ENCODE assay signal across 17 cellular contexts in the genomic region with DNA sequence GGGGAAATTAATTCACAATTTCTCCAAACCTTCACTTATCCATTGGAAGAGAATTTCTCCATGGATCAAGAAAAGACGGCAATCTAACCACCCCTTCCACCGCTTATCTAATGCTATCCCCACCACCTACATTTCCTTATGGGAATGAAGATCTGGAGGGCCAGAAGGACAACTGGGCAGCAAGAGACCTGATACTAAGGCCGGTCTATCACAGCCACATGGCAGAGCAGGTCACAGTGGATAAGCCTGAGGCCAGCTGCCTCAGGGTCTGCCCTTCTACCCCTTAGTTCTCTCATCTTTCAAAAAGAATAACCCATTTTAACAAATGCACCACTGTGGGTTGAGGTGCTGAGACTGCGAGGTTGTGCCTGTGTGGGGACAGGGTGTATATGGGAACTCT. TPM values are rescaled to one million over a fixed set of nuclear protein-coding genes. Genes with fewer than 3 reads are reported as not detected.
A peak's percentile ranks its signal among the peaks of the same experiment; 100 is the strongest.
DNase-seq lines count a peak whose midpoint lies in the region; ATAC-seq and TF ChIP-seq lines count a peak whose summit lies in the region.
"Had no signal": no experiment of that assay in that cellular context is flagged by ENCODE, and none has a peak within 500 bp of the region (broad histone marks: within the 10 kb centered on the region; RNA-seq: fewer than 3 reads in every experiment).

No MANE protein-coding gene starts in this region.

- WGBS in heart left ventricle, 4 donors: 92 to 95% (median 93%) methylated on average over 4 of the region's 4 CpGs
- 97% methylated on average over 4 of the region's 4 CpGs for WGBS in hepatocyte (ENCODE audit: low lambda C conversion rate, missing lambda C conversion rate)

- ATAC-seq in heart left ventricle (no peak), T-helper 17 cell (no peak)
- no peak for ATAC-seq in stimulated activated memory B cell treated with anti-CD40 and anti-IgM and Interleukin-4, amounts not matched to agents 10 μg/mL and 1 μg/mL and 100 μg/mL, for 72 hours
- ATAC-seq: GM23338 had no signal

- H3K79me2 ChIP-seq in hepatocyte: peaks cover 86% of the 10 kb centered on the region

- no peak overlapping the region for H3K4me2 ChIP-seq in hepatocyte
- H3K4me2 ChIP-seq: GM23338 had no signal

- peak overlapping the region; percentile 70 for H3K4me3 Mint-ChIP-seq in T-helper 17 cell
- no peak overlapping the region for H3K4me3 Mint-ChIP-seq in stimulated activated memory B cell treated with anti-CD40 and anti-IgM and Interleukin-4, amounts not matched to agents 10 μg/mL and 1 μg/mL and 100 μg/mL, for 72 hours
- H3K4me3 Mint-ChIP-seq: GM23338 had no signal

- H2AFZ ChIP-seq in hepatocyte: no peak overlapping the region
- H2AFZ ChIP-seq: GM23338 had no signal

- intact Hi-C loops in left ventricle myocardium inferior (cut with micrococcal nuclease) (no loop called here), heart left ventricle (cut with DNase I) (no loop called here)

- no peak for DNase-seq in left ventricle myocardium inferior
- DNase-seq in heart left ventricle: no peak
- no peak for DNase-seq in T-helper 17 cell
- DNase-seq in hepatocyte (ENCODE audit: low spot score): no peak
- DNase-seq in SIG-M5 (lab: John Stamatoyannopoulos, UW): no peak
- DNase-seq in DMS79 (lab: John Stamatoyannopoulos, UW): no peak
- DNase-seq in NOMO-1 treated with dmso at 0.1 percent for 144 hours (lab: John Stamatoyannopoulos, UW; ENCODE audit: unreplicated experiment): no peak
- DNase-seq: activated CD4-positive, CD25-positive, alpha-beta regulatory T cell treated with anti-CD3 and anti-CD28 coated beads, Interleukin-2, amount 50 U/mL, for 72 hours; activated T-cell treated with anti-CD3 and anti-CD28 coated beads, Interleukin-2, amount 50 U/mL, for 4 hours; cerebellar nuclear complex; kidney glomerular epithelial cell; NCI-H2029 treated with DMSO at 0.1 percent for 48 hours; T1000; thyroid gland had no signal

- TF ChIP-seq POLR2A in heart left ventricle (IDR thresholded peaks at IDR 0.05): no peak

- H3K27ac Mint-ChIP-seq in T-helper 17 cell: peak overlapping the region; percentile 99
- H3K27ac Mint-ChIP-seq in stimulated activated memory B cell treated with anti-CD40 and anti-IgM and Interleukin-4, amounts not matched to agents 10 μg/mL and 1 μg/mL and 100 μg/mL, for 72 hours: peak overlapping the region; percentile 83
- H3K27ac Mint-ChIP-seq: GM23338 had no signal

- peaks cover 5% of the 10 kb centered on the region for H3K36me3 Mint-ChIP-seq in T-helper 17 cell (ENCODE audit: low read depth)
- no peaks in the 10 kb centered on the region for H3K36me3 Mint-ChIP-seq in stimulated activated memory B cell treated with anti-CD40 and anti-IgM and Interleukin-4, amounts not matched to agents 10 μg/mL and 1 μg/mL and 100 μg/mL, for 72 hours

- H3K36me3 ChIP-seq in left ventricle myocardium inferior (no peaks in the 10 kb centered on the region), heart left ventricle (no peaks in the 10 kb centered on the region), hepatocyte (replicated peaks; ENCODE audit: insufficient read depth, low read depth) (no peaks in the 10 kb centered on the region)
- H3K36me3 ChIP-seq: thyroid gland had no signal

- H3K27me3 ChIP-seq in left ventricle myocardium inferior (ENCODE audit: low read depth) (no peaks in the 10 kb centered on the region), heart left ventricle (no peaks in the 10 kb centered on the region), hepatocyte (no peaks in the 10 kb centered on the region)
- H3K27me3 ChIP-seq: thyroid gland had no signal

- H3K4me1 ChIP-seq in left ventricle myocardium inferior (peaks cover 76% of the 10 kb centered on the region), heart left ventricle (peaks cover 0 to 81% (median 35%) of the 10 kb centered on the region in 12 donors), hepatocyte (ENCODE audit: insufficient read depth) (peaks cover 13% of the 10 kb centered on the region)

- H3K9me2 ChIP-seq in hepatocyte (replicated peaks; ENCODE audit: insufficient read depth): no peaks in the 10 kb centered on the region

- H4K20me1 ChIP-seq in hepatocyte (ENCODE audit: insufficient read depth, poor library complexity, severe bottlenecking): peaks cover 10% of the 10 kb centered on the region

- no peaks in the 10 kb centered on the region for H3K9me3 Mint-ChIP-seq in stimulated activated memory B cell treated with anti-CD40 and anti-IgM and Interleukin-4, amounts not matched to agents 10 μg/mL and 1 μg/mL and 100 μg/mL, for 72 hours
- H3K9me3 Mint-ChIP-seq: activated T-cell treated with anti-CD3 and anti-CD28 coated beads, Interleukin-2, amount 50 U/mL, for 4 hours; GM23338 had no signal

- H3K9me3 ChIP-seq in left ventricle myocardium inferior (replicated peaks) (no peaks in the 10 kb centered on the region), heart left ventricle (no peaks in the 10 kb centered on the region), T-helper 17 cell (ENCODE audit: control insufficient read depth, low read length, poor library complexity, severe bottlenecking) (no peaks in the 10 kb centered on the region), hepatocyte (ENCODE audit: low read depth) (no peaks in the 10 kb centered on the region)
- H3K9me3 ChIP-seq: mucosa of descending colon, thyroid gland had no signal

- H3K27me3 Mint-ChIP-seq in T-helper 17 cell: no peaks in the 10 kb centered on the region
- no peaks in the 10 kb centered on the region for H3K27me3 Mint-ChIP-seq in stimulated activated memory B cell treated with anti-CD40 and anti-IgM and Interleukin-4, amounts not matched to agents 10 μg/mL and 1 μg/mL and 100 μg/mL, for 72 hours

- H3K27ac ChIP-seq in left ventricle myocardium inferior (replicated peaks) (peak overlapping the region; percentile 27), heart left ventricle (peak overlapping the region in 1 of 12 donors; percentile 81), hepatocyte (peak overlapping the region; percentile 67)
- H3K27ac ChIP-seq: thyroid gland had no signal

- peaks cover 43% of the 10 kb centered on the region for H3K4me1 Mint-ChIP-seq in T-helper 17 cell
- peaks cover 32% of the 10 kb centered on the region for H3K4me1 Mint-ChIP-seq in stimulated activated memory B cell treated with anti-CD40 and anti-IgM and Interleukin-4, amounts not matched to agents 10 μg/mL and 1 μg/mL and 100 μg/mL, for 72 hours

- TF ChIP-seq CTCF in left ventricle myocardium inferior (IDR thresholded peaks at IDR 0.05; ENCODE audit: borderline replicate concordance) (no peak), heart left ventricle (IDR thresholded peaks at IDR 0.05) (no peak), hepatocyte (IDR thresholded peaks at IDR 0.05; ENCODE audit: poor library complexity) (no peak)

- H3K4me3 ChIP-seq in left ventricle myocardium inferior (no peak overlapping the region), heart left ventricle (no peak overlapping the region), hepatocyte (no peak overlapping the region)
- H3K4me3 ChIP-seq: GM23338, mucosa of descending colon, thyroid gland had no signal

RNA-seq across cellular contexts. Expression of a gene that starts 37.1 kb away (rescaled TPM):
- total RNA-seq in left ventricle myocardium inferior (19.7 TPM), heart left ventricle (10 to 100 TPM in 8 of 9 donors, 1 to 10 TPM in 1; 7.0 to 30.6 (median 20.6) TPM), T-helper 17 cell (10 to 100 TPM; 14.2 to 19.6 TPM), hepatocyte (228 and 245 TPM in 2 replicates)
- polyA plus RNA-seq in heart left ventricle (1 to 10 TPM; 5.6 to 9.6 TPM), hepatocyte (112 and 117 TPM in 2 replicates)
